ENCODE assay signal across 8 cellular contexts in genomic region chr2:240134956-240135520, GRCh38. TPM values are rescaled to one million over a fixed set of nuclear protein-coding genes. Genes with fewer than 3 reads are reported as not detected.
DNase-seq lines count a peak whose midpoint lies in the region; ATAC-seq and TF ChIP-seq lines count a peak whose summit lies in the region.

No MANE protein-coding gene starts in this region.

- H3K9ac ChIP-seq in iPS-15b (ENCODE audit: low read depth, low read length) = peak overlapping the region; percentile 79

- TF ChIP-seq CTCF in HFF-Myc (IDR thresholded peaks at IDR 0.05; ENCODE audit: low read depth, low read length, missing control alignments) = no peak

- H3K9me3 ChIP-seq in iPS-15b (ENCODE audit: control insufficient read depth, insufficient read depth, low read length) = no peaks in the 10 kb centered on the region

- H3K36me3 ChIP-seq in iPS-15b (ENCODE audit: control insufficient read depth, insufficient read depth, low read length) = peaks cover 26% of the 10 kb centered on the region

- H3K4me1 ChIP-seq in iPS-15b (ENCODE audit: control insufficient read depth, insufficient read depth, low read length) = peaks cover 7% of the 10 kb centered on the region

- H3K9me3 Mint-ChIP-seq in activated naive CD4-positive, alpha-beta T cell treated with anti-CD3 and anti-CD28 coated beads, Interleukin-2, amount 50 U/mL, for 72 hours = no peaks in the 10 kb centered on the region

- no peak for ATAC-seq in activated naive CD4-positive, alpha-beta T cell treated with anti-CD3 and anti-CD28 coated beads, Interleukin-2, amount 50 U/mL, for 72 hours
- no peak for ATAC-seq in HG02588 (IDR thresholded peaks at IDR 0.05; ENCODE audit: unreplicated experiment)

- H3K4me3 ChIP-seq in HFF-Myc (replicated peaks; ENCODE audit: low read depth, low read length) (peak overlapping the region; percentile 95), iPS-15b (ENCODE audit: low read depth, low read length) (peak overlapping the region; percentile 90)

- no peak for DNase-seq in HFF-Myc (ENCODE audit: extremely low read depth, low read depth)
- DNase-seq in activated naive CD4-positive, alpha-beta T cell treated with anti-CD3 and anti-CD28 coated beads, Interleukin-2, amount 50 U/mL, for 72 hours (ENCODE audit: low spot score in 2 of 2) = peak in 1 of 2 donors; percentile 52
- DNase-seq in stimulated activated CD8-positive, alpha-beta memory T cell treated with anti-CD3 and anti-CD28 coated beads, Interleukin-4, amount 100 ng/mL, for 48 hours = peak; percentile 22
- no peak for DNase-seq in 8988T
- no peak for DNase-seq in NCI-H774 (lab: John Stamatoyannopoulos, UW)
- no peak for DNase-seq in inferior parietal cortex (ENCODE audit: extremely low spot score)

- H3K36me3 Mint-ChIP-seq in activated naive CD4-positive, alpha-beta T cell treated with anti-CD3 and anti-CD28 coated beads, Interleukin-2, amount 50 U/mL, for 72 hours = peaks cover 7 to 32% of the 10 kb centered on the region in 2 donors

- H3K27me3 ChIP-seq in iPS-15b (ENCODE audit: control insufficient read depth, insufficient read depth, low read length) = peaks cover 8% of the 10 kb centered on the region

- H3K27ac Mint-ChIP-seq in activated naive CD4-positive, alpha-beta T cell treated with anti-CD3 and anti-CD28 coated beads, Interleukin-2, amount 50 U/mL, for 72 hours = peak overlapping the region; percentile 88 to 98

RNA-seq across cellular contexts. Expression of gene COPS9, which starts 1.1 kb away (rescaled TPM):
- total RNA-seq in activated naive CD4-positive, alpha-beta T cell treated with anti-CD3 and anti-CD28 coated beads, Interleukin-2, amount 50 U/mL, for 72 hours = 10 to 100 TPM; 92.9 to 97.6 TPM

RNA-seq across cellular contexts. Expression of gene OTOS, which starts 5.4 kb away (rescaled TPM):
- total RNA-seq in activated naive CD4-positive, alpha-beta T cell treated with anti-CD3 and anti-CD28 coated beads, Interleukin-2, amount 50 U/mL, for 72 hours = not detected
